Comparison of ENCODE assay signal across 15 cellular contexts in genomic region chr7:142798451-142799438, GRCh38. TPM values are rescaled to one million over a fixed set of nuclear protein-coding genes. Genes with fewer than 3 reads are reported as not detected.
DNase-seq lines count a peak whose midpoint lies in the region; ATAC-seq, FAIRE-seq and TF ChIP-seq lines count a peak whose summit lies in the region.
"Had no signal": no experiment of that assay in that cellular context is flagged by ENCODE, and none has a peak within 500 bp of the region (broad histone marks: within the 10 kb centered on the region; RNA-seq: fewer than 3 reads in every experiment).

No MANE protein-coding gene starts in this region.

- H4K20me1 ChIP-seq in OCI-LY3 (ENCODE audit: insufficient read depth, low read length), result no peaks in the 10 kb centered on the region

- peaks cover 47% of the 10 kb centered on the region for H3K36me3 ChIP-seq in CD8-positive, alpha-beta memory T cell (ENCODE audit: insufficient read depth, low read length)
- H3K36me3 ChIP-seq in OCI-LY3 (replicated peaks; ENCODE audit: low read depth, low read length) (peaks cover 14% of the 10 kb centered on the region), bronchial epithelial cell (ENCODE audit: control insufficient read depth, insufficient read depth, low read length) (no peaks in the 10 kb centered on the region), left lung (no peaks in the 10 kb centered on the region)
- H3K36me3 ChIP-seq: adrenal gland had no signal

- peak in 3 of 5 donors; percentile 57 to 68 (median 61) for DNase-seq in CD8-positive, alpha-beta memory T cell
- DNase-seq in bronchial epithelial cell (ENCODE audit: low read depth) (no peak), NCI-H2029 treated with DMSO at 0.1 percent for 48 hours (lab: John Stamatoyannopoulos, UW) (no peak), KBM-7 (no peak), left lung (no peak)
- DNase-seq in naive thymus-derived CD8-positive, alpha-beta T cell, result peak in 6 of 10 donors; percentile 37 to 67 (median 55)
- DNase-seq: C1 segment of cervical spinal cord, NCI-H82 had no signal

- CTCF ChIA-PET in CD8-positive, alpha-beta memory T cell (lab: Charles Lee), result interaction anchor here (0.7 to 21.1 kb wide), 9 partner anchors 10 to 585 kb away, joined by 3 to 508 read pairs (median 4); no protein-coding TSS in a partner anchor

- H3K9me3 Mint-ChIP-seq in CD8-positive, alpha-beta memory T cell, result peaks cover 0 to 5% (median 0%) of the 10 kb centered on the region in 5 donors
- peaks cover 0 to 4% (median 0%) of the 10 kb centered on the region in 9 donors for H3K9me3 Mint-ChIP-seq in naive thymus-derived CD8-positive, alpha-beta T cell

- no peak overlapping the region for H2AFZ ChIP-seq in OCI-LY3 (ENCODE audit: low read depth, low read length)

- POLR2A ChIA-PET in CD8-positive, alpha-beta memory T cell (lab: Charles Lee), result interaction anchor here (0.5 to 19.9 kb wide), 22 partner anchors 11 to 581 kb away, joined by 3 to 1213 read pairs (median 4); no protein-coding TSS in a partner anchor
- POLR2A ChIA-PET in naive thymus-derived CD8-positive, alpha-beta T cell (lab: Charles Lee), result interaction anchor here (0.6 to 22.1 kb wide), 46 partner anchors 11 to 498 kb away, joined by 3 to 3070 read pairs (median 10); partner anchors contain the start of genes CASP2, EPHB6 and GSTK1

- H3K4me1 Mint-ChIP-seq in CD8-positive, alpha-beta memory T cell, result peaks cover 67 to 75% (median 71%) of the 10 kb centered on the region in 3 donors
- H3K4me1 Mint-ChIP-seq in naive thymus-derived CD8-positive, alpha-beta T cell, result peaks cover 56 to 90% (median 75%) of the 10 kb centered on the region in 4 donors

- peak overlapping the region; percentile 98 for H3K4me2 ChIP-seq in OCI-LY3 (ENCODE audit: low read length)
- H3K4me2 ChIP-seq: KMS-11 had no signal

- H3K27ac ChIP-seq in CD8-positive, alpha-beta memory T cell (ENCODE audit: low read depth, low read length), result peak overlapping the region; percentile 95
- H3K27ac ChIP-seq in OCI-LY3 (ENCODE audit: low read length) (no peak overlapping the region), left lung (peak overlapping the region in 1 of 2 donors; percentile 8)
- H3K27ac ChIP-seq: adrenal gland, KMS-11 had no signal

- H3K4me3 ChIP-seq in CD8-positive, alpha-beta memory T cell (ENCODE audit: low read length), result peak overlapping the region; percentile 79
- H3K4me3 ChIP-seq in OCI-LY3 (ENCODE audit: low read length) (peak overlapping the region; percentile 97), bronchial epithelial cell (ENCODE audit: low read depth, low read length) (no peak overlapping the region), left lung (peak overlapping the region in 1 of 2 donors; percentile 29)

- H3K4me1 ChIP-seq in CD8-positive, alpha-beta memory T cell (ENCODE audit: insufficient read depth, low read length), result peaks cover 68% of the 10 kb centered on the region
- H3K4me1 ChIP-seq in OCI-LY3 (ENCODE audit: low read length) (peaks cover 26% of the 10 kb centered on the region), left lung (peaks cover 6 to 17% of the 10 kb centered on the region in 2 donors)

- H3K9ac ChIP-seq in OCI-LY3 (ENCODE audit: low read length), result peak overlapping the region; percentile 94; the same call in 1 of the 2 replicates
- H3K9ac ChIP-seq: KMS-11 had no signal

- peak overlapping the region; percentile 92 to 100 (median 100) for H3K4me3 Mint-ChIP-seq in CD8-positive, alpha-beta memory T cell
- H3K4me3 Mint-ChIP-seq in naive thymus-derived CD8-positive, alpha-beta T cell, result peak overlapping the region; percentile 87 to 100 (median 98)

- peak overlapping the region; percentile 94 to 100 (median 100) for H3K27ac Mint-ChIP-seq in CD8-positive, alpha-beta memory T cell
- peak overlapping the region; percentile 94 to 100 (median 100) for H3K27ac Mint-ChIP-seq in naive thymus-derived CD8-positive, alpha-beta T cell

- ATAC-seq in naive thymus-derived CD8-positive, alpha-beta T cell, result peak; percentile 23 to 37
- ATAC-seq in HG02588 (IDR thresholded peaks at IDR 0.05; ENCODE audit: unreplicated experiment) (no peak), left lung (no peak)

- peaks cover 40 to 91% (median 50%) of the 10 kb centered on the region in 3 donors for H3K36me3 Mint-ChIP-seq in CD8-positive, alpha-beta memory T cell
- peaks cover 52 to 80% (median 67%) of the 10 kb centered on the region in 3 donors for H3K36me3 Mint-ChIP-seq in naive thymus-derived CD8-positive, alpha-beta T cell

- in situ Hi-C loops in KBM-7 (cut with MboI; ENCODE audit: low pct_unique_long_range_greater_than_20kb, low sequenced_read_pairs), result no loop called here

- H3K79me2 ChIP-seq in OCI-LY3 (ENCODE audit: low read length), result peaks cover 36% of the 10 kb centered on the region

- intact Hi-C loops in left lung (cut with DNase I), result no loop called here

- no peaks in the 10 kb centered on the region for H3K27me3 ChIP-seq in CD8-positive, alpha-beta memory T cell (ENCODE audit: insufficient read depth, low read length, poor library complexity, severe bottlenecking)
- H3K27me3 ChIP-seq in OCI-LY3 (ENCODE audit: low read depth, low read length) (no peaks in the 10 kb centered on the region), bronchial epithelial cell (ENCODE audit: control insufficient read depth, insufficient read depth, low read length) (peaks cover 19% of the 10 kb centered on the region), left lung (peaks cover 40 to 70% of the 10 kb centered on the region in 2 donors)

- TF ChIP-seq CTCF in OCI-LY3 (IDR thresholded peaks at IDR 0.05; ENCODE audit: low read depth, low read length) (no peak), bronchial epithelial cell (IDR thresholded peaks at IDR 0.05; ENCODE audit: insufficient read depth, low read length, severe bottlenecking) (no peak), left lung (IDR thresholded peaks at IDR 0.05) (no peak)

- FAIRE-seq in bronchial epithelial cell (lab: Jason Lieb, UNC), result peak; percentile 43

- H3K27me3 Mint-ChIP-seq in CD8-positive, alpha-beta memory T cell, result peaks cover 0 to 16% of the 10 kb centered on the region in 2 donors
- no peaks in the 10 kb centered on the region for H3K27me3 Mint-ChIP-seq in naive thymus-derived CD8-positive, alpha-beta T cell

- H3K9me3 ChIP-seq in CD8-positive, alpha-beta memory T cell (ENCODE audit: low read length), result no peaks in the 10 kb centered on the region
- H3K9me3 ChIP-seq in OCI-LY3 (ENCODE audit: insufficient read depth, low read length), result no peaks in the 10 kb centered on the region
- H3K9me3 ChIP-seq in left lung, result no peaks in the 10 kb centered on the region
- H3K9me3 ChIP-seq: adrenal gland had no signal

RNA-seq across cellular contexts. Expression of gene PRSS2, which starts 28.0 kb away (rescaled TPM):
- not detected for total RNA-seq in CD8-positive, alpha-beta memory T cell
- polyA plus RNA-seq in CD8-positive, alpha-beta memory T cell, result not detected
- total RNA-seq in bronchial epithelial cell, result not detected in 2 replicates
- not detected for total RNA-seq in naive thymus-derived CD8-positive, alpha-beta T cell
- not detected for polyA plus RNA-seq in naive thymus-derived CD8-positive, alpha-beta T cell
- 10 to 100 TPM in 1 of 2 donors, not detected in 1; 13.1 TPM for total RNA-seq in left lung
- total RNA-seq: kidney epithelial cell; pulmonary artery endothelial cell; T-helper 2 cell treated with Interferon-gamma antibody and Interleukin-4, amounts not matched to agents 100 ng/mL and 5 ng/mL, for 36 hours had no signal

RNA-seq across cellular contexts. Expression of gene PRSS1, which starts 49.5 kb away (rescaled TPM):
- not detected for total RNA-seq in CD8-positive, alpha-beta memory T cell
- not detected for polyA plus RNA-seq in CD8-positive, alpha-beta memory T cell
- total RNA-seq in bronchial epithelial cell (under 0.01 TPM in 1 of 2 replicates, not detected in the other), left lung (under 1 TPM in 1 of 2 donors, not detected in 1; 0.99 TPM)
- total RNA-seq in naive thymus-derived CD8-positive, alpha-beta T cell, result not detected
- polyA plus RNA-seq in naive thymus-derived CD8-positive, alpha-beta T cell, result not detected
- total RNA-seq: pulmonary artery endothelial cell; T-helper 2 cell treated with Interferon-gamma antibody and Interleukin-4, amounts not matched to agents 100 ng/mL and 5 ng/mL, for 36 hours had no signal

RNA-seq across cellular contexts. Expression of gene EPHB6, which starts 56.1 kb away (rescaled TPM):
- 1 to 10 TPM; 6.0 to 8.1 TPM for total RNA-seq in CD8-positive, alpha-beta memory T cell
- polyA plus RNA-seq in CD8-positive, alpha-beta memory T cell, result 13.7 TPM
- total RNA-seq in bronchial epithelial cell (under 0.01 and 0.77 TPM in 2 replicates), left lung (10 to 100 TPM in 1 of 2 donors, 1 to 10 TPM in 1; 6.5 to 12.1 TPM)
- 10 to 100 TPM; 48.6 to 57.4 TPM for total RNA-seq in naive thymus-derived CD8-positive, alpha-beta T cell
- polyA plus RNA-seq in naive thymus-derived CD8-positive, alpha-beta T cell, result 10 to 100 TPM; 10.2 to 23.3 (median 10.2) TPM

Comparison
In these comparisons a context has a peak if more than half of its experiments do, and no peak if none do; other contexts are left out.
1. DNase-seq: peak in CD8-positive, alpha-beta memory T cell (3 of 5) and naive thymus-derived CD8-positive, alpha-beta T cell (6 of 10); none in bronchial epithelial cell (single experiment), NCI-H2029 treated with DMSO at 0.1 percent for 48 hours (single experiment), KBM-7 (single experiment) and left lung (0 of 2).
2. ATAC-seq: peak in naive thymus-derived CD8-positive, alpha-beta T cell (2 of 2); none in HG02588 (single experiment) and left lung (single experiment).